In genomic region chr6:9518433-9518832, GRCh38 we compare ENCODE assay signal across 24 cellular contexts.
"Had no signal": no experiment of that assay in that cellular context is flagged by ENCODE, and none has a peak within 500 bp of the region (broad histone marks: within the 10 kb centered on the region; RNA-seq: fewer than 3 reads in every experiment).

No MANE protein-coding gene starts in this region.

- FAIRE-seq: islet of Langerhans had no signal

- H3K27ac ChIP-seq: left ventricle myocardium inferior, ovary, right atrium auricular region, skin epidermis, stomach, testis, thyroid gland, transverse colon, upper lobe of left lung, vagina had no signal

- H3K36me3 ChIP-seq: left ventricle myocardium inferior, ovary, right atrium auricular region, stomach, thyroid gland, transverse colon, upper lobe of left lung, vagina had no signal

- H3K9me3 ChIP-seq: left ventricle myocardium inferior, mucosa of descending colon, ovary, right atrium auricular region, stomach, testis, thyroid gland, transverse colon, upper lobe of left lung, vagina had no signal

- DNase-seq: immature natural killer cell; left ventricle myocardium inferior; midbrain; mucosa of descending colon; naive thymus-derived CD4-positive, alpha-beta T cell; ovary; stimulated activated CD4-positive, alpha-beta T cell treated with anti-CD3 and anti-CD28 coated beads, Interleukin-12 subunit alpha, Interleukin-12 subunit beta, amount 100 ng/mL, for 4 hours; stimulated activated CD4-positive, alpha-beta T cell treated with anti-CD3 and anti-CD28 coated beads, Interleukin-15, amount 100 ng/mL, for 24 hours; stimulated activated CD4-positive, alpha-beta T cell treated with anti-CD3 and anti-CD28 coated beads, Interleukin-2, amount 100 ng/mL, for 24 hours; stimulated activated CD4-positive, alpha-beta T cell treated with anti-CD3 and anti-CD28 coated beads, Interleukin-4, amount 100 ng/mL, for 1 hour; stimulated activated naive B cell treated with anti-CD40 and anti-IgM and Interleukin-4, amounts not matched to agents 10 μg/mL and 1 μg/mL and 100 μg/mL, for 72 hours; stimulated activated naive CD8-positive, alpha-beta T cell treated with anti-CD3 and anti-CD28 coated beads, Interleukin-15, Interleukin-2, amounts not matched to agents 100 U/mL and 50 U/mL, for 24 hours; stomach; testis; thyroid gland; transverse colon; upper lobe of left lung had no signal

- H3K27me3 ChIP-seq: ovary, right atrium auricular region, stomach, testis, thyroid gland, transverse colon, upper lobe of left lung, vagina had no signal

- ATAC-seq: mucosa of descending colon; naive thymus-derived CD4-positive, alpha-beta T cell; natural killer cell treated with Interleukin-12 subunit alpha and Interleukin-12 subunit beta and Interleukin-15 and Interleukin-18, amount 100 ng/mL, for 72 hours; sciatic nerve; stimulated activated naive B cell treated with anti-CD40 and anti-IgM and Interleukin-4, amounts not matched to agents 10 μg/mL and 1 μg/mL and 100 μg/mL, for 72 hours; stimulated activated naive CD8-positive, alpha-beta T cell treated with anti-CD3 and anti-CD28 coated beads, Interleukin-15, Interleukin-2, amounts not matched to agents 100 U/mL and 50 U/mL, for 24 hours had no signal

- H3K4me3 ChIP-seq: left ventricle myocardium inferior, lung, mucosa of descending colon, ovary, right atrium auricular region, skin epidermis, stomach, testis, thyroid gland, transverse colon, upper lobe of left lung, vagina had no signal

- H3K4me1 ChIP-seq: left ventricle myocardium inferior, right atrium auricular region, testis, thyroid gland, transverse colon, upper lobe of left lung, vagina had no signal
